In the genomic region with DNA sequence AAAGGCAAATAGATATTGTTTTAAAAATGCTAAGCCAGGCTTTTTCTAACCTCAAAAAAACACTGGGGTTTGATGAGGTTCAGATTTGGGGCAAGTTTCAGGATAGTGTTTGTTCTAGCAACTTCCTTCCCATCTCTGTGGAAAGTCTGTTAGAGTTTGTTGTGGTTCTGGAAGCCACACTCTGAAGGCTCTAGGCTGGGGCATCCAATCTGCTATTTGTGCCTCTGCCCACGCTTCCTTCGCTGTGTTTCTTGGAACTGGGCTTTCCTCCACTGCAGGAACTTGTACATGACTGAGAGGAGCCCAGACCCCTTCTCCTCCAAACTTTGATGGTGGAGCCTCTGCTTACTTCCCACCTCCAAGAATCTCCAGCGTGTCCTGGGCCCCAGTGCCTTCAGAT, we compare ENCODE assay signal across 25 cellular contexts.
"Had no signal": no experiment of that assay in that cellular context is flagged by ENCODE, and none has a peak within 500 bp of the region (broad histone marks: within the 10 kb centered on the region; RNA-seq: fewer than 3 reads in every experiment).

No MANE protein-coding gene starts in this region.

- DNase-seq: effector CD4-positive, alpha-beta T cell; endodermal cell; erythroblast; foreskin keratinocyte; immature natural killer cell; left cardiac atrium; left ventricle myocardium superior; mesendoderm; naive B cell; posterior cingulate gyrus; spleen; stimulated activated CD4-positive, alpha-beta T cell treated with anti-CD3 and anti-CD28 coated beads, Interleukin-15, amount 100 ng/mL, for 24 hours; stimulated activated CD4-positive, alpha-beta T cell treated with anti-CD3 and anti-CD28 coated beads, Interleukin-1b, Interleukin-23, amount 100 ng/mL, for 48 hours; stimulated activated CD4-positive, alpha-beta T cell treated with anti-CD3 and anti-CD28 coated beads, Interleukin-4, amount 100 ng/mL, for 24 hours; stomach; substantia nigra; transverse colon had no signal

- H3K9me3 Mint-ChIP-seq: endodermal cell; immature natural killer cell; naive B cell; stimulated activated memory B cell treated with anti-CD40 and anti-IgM and Interleukin-4, amounts not matched to agents 10 μg/mL and 1 μg/mL and 100 μg/mL, for 72 hours had no signal

- H3K4me1 Mint-ChIP-seq: endodermal cell; immature natural killer cell; naive B cell; nephron; stimulated activated memory B cell treated with anti-CD40 and anti-IgM and Interleukin-4, amounts not matched to agents 10 μg/mL and 1 μg/mL and 100 μg/mL, for 72 hours had no signal

- H3K36me3 ChIP-seq: neutrophil, spleen, stomach, thoracic aorta, transverse colon had no signal

- H3K36me3 Mint-ChIP-seq: immature natural killer cell; naive B cell; stimulated activated memory B cell treated with anti-CD40 and anti-IgM and Interleukin-4, amounts not matched to agents 10 μg/mL and 1 μg/mL and 100 μg/mL, for 72 hours had no signal

- H3K4me3 Mint-ChIP-seq: endodermal cell; immature natural killer cell; naive B cell; nephron; stimulated activated memory B cell treated with anti-CD40 and anti-IgM and Interleukin-4, amounts not matched to agents 10 μg/mL and 1 μg/mL and 100 μg/mL, for 72 hours had no signal

- FAIRE-seq: endothelial cell of umbilical vein, keratinocyte had no signal

- ATAC-seq: foreskin keratinocyte; left cardiac atrium; left ventricle myocardium superior; sciatic nerve; stimulated activated memory B cell treated with anti-CD40 and anti-IgM and Interleukin-4, amounts not matched to agents 10 μg/mL and 1 μg/mL and 100 μg/mL, for 72 hours had no signal

- H3K4me3 ChIP-seq: coronary artery, spleen, stomach, thoracic aorta, transverse colon had no signal

- H3K27me3 ChIP-seq: foreskin keratinocyte, spleen, stomach, transverse colon had no signal

- H3K27ac ChIP-seq: coronary artery, foreskin keratinocyte, neutrophil, spleen, stomach, thoracic aorta, transverse colon had no signal

- H3K9me3 ChIP-seq: neutrophil, spleen, stomach, thoracic aorta, transverse colon had no signal

- H3K27me3 Mint-ChIP-seq: naive B cell; stimulated activated memory B cell treated with anti-CD40 and anti-IgM and Interleukin-4, amounts not matched to agents 10 μg/mL and 1 μg/mL and 100 μg/mL, for 72 hours had no signal

- H3K27ac Mint-ChIP-seq: endodermal cell; immature natural killer cell; naive B cell; nephron; stimulated activated memory B cell treated with anti-CD40 and anti-IgM and Interleukin-4, amounts not matched to agents 10 μg/mL and 1 μg/mL and 100 μg/mL, for 72 hours had no signal

- H3K4me1 ChIP-seq: spleen, stomach, transverse colon had no signal
